2 cellular contexts compared by ENCODE assay signal in the genomic region with DNA sequence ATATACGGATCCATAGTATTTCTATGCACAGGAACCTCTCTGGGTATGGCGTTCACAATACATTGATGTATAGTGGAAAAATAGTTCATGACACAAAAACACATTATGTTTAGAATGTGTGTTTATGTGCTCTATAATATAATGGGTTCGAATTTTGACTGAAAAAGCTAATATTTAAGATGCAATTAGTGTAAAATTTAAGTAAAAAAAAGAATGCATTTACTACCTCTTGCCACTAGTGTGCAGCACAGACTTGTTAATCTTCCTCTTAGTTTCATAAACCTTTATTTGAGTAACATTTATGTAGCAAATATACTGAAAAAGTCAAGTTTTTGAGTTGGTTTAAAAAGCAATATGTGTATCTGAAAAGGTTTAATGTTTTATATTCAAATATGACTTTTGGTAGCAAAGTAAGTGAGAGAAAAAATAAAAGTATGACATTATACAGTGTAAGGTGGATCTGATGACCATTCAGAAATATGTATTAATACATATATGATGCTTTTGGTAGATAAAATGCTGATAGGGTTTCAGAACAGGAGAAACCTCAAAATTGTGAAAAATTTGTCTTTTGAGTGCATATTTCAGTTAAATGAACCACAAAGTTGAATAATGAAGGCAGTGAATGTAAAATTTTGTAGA.
TF ChIP-seq lines count a peak whose summit lies in the region.

No MANE protein-coding gene starts in this region.

TF ChIP-seq in HCT116, 20 proteins besides CTCF, POLR2A, EP300 and RAD21:
- TF ChIP-seq SRF (IDR thresholded peaks at IDR 0.05; ENCODE audit: low read depth) (no peak), JUND (IDR thresholded peaks at IDR 0.05) (no peak), CBX3 (IDR thresholded peaks at IDR 0.05; ENCODE audit: low read depth) (no peak), EZH2 (IDR thresholded peaks at IDR 0.05) (no peak), YY1 (IDR thresholded peaks at IDR 0.05; ENCODE audit: extremely low read depth, insufficient replicate concordance, low read depth, low read length) (no peak), POLR2AphosphoS5 (IDR thresholded peaks at IDR 0.05; ENCODE audit: low read depth, low read length) (no peak), EZH2phosphoT487 (IDR thresholded peaks at IDR 0.05; ENCODE audit: borderline replicate concordance) (no peak), SP1 (IDR thresholded peaks at IDR 0.05; ENCODE audit: low read depth) (no peak), ZNF274 (IDR thresholded peaks at IDR 0.05; ENCODE audit: low read depth, low read length) (no peak), TCF7L2 (IDR thresholded peaks at IDR 0.05; ENCODE audit: borderline replicate concordance, extremely low read depth, insufficient read depth, insufficient read length) (no peak), SIN3A (IDR thresholded peaks at IDR 0.05; ENCODE audit: low read depth) (no peak), ZFX (IDR thresholded peaks at IDR 0.05) (no peak), EGR1 (IDR thresholded peaks at IDR 0.05; ENCODE audit: low read depth) (no peak), CEBPB (IDR thresholded peaks at IDR 0.05; ENCODE audit: low read depth) (no peak), ELF1 (IDR thresholded peaks at IDR 0.05; ENCODE audit: borderline replicate concordance, low read depth) (no peak), FOSL1 (IDR thresholded peaks at IDR 0.05; ENCODE audit: low read depth) (no peak)
- TF ChIP-seq, protein P1, sequence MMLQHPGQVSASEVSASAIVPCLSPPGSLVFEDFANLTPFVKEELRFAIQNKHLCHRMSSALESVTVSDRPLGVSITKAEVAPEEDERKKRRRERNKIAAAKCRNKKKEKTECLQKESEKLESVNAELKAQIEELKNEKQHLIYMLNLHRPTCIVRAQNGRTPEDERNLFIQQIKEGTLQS (IDR thresholded peaks at IDR 0.05): no peak
- TF ChIP-seq, protein P2, sequence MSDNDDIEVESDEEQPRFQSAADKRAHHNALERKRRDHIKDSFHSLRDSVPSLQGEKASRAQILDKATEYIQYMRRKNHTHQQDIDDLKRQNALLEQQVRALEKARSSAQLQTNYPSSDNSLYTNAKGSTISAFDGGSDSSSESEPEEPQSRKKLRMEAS (IDR thresholded peaks at IDR 0.05): no peak
- TF ChIP-seq, protein P3, sequence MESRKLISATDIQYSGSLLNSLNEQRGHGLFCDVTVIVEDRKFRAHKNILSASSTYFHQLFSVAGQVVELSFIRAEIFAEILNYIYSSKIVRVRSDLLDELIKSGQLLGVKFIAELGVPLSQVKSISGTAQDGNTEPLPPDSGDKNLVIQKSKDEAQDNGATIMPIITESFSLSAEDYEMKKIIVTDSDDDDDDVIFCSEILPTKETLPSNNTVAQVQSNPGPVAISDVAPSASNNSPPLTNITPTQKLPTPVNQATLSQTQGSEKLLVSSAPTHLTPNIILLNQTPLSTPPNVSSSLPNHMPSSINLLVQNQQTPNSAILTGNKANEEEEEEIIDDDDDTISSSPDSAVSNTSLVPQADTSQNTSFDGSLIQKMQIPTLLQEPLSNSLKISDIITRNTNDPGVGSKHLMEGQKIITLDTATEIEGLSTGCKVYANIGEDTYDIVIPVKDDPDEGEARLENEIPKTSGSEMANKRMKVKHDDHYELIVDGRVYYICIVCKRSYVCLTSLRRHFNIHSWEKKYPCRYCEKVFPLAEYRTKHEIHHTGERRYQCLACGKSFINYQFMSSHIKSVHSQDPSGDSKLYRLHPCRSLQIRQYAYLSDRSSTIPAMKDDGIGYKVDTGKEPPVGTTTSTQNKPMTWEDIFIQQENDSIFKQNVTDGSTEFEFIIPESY (IDR thresholded peaks at IDR 0.05; ENCODE audit: extremely low read depth, insufficient replicate concordance, low read length): no peak
- TF ChIP-seq, protein P4, sequence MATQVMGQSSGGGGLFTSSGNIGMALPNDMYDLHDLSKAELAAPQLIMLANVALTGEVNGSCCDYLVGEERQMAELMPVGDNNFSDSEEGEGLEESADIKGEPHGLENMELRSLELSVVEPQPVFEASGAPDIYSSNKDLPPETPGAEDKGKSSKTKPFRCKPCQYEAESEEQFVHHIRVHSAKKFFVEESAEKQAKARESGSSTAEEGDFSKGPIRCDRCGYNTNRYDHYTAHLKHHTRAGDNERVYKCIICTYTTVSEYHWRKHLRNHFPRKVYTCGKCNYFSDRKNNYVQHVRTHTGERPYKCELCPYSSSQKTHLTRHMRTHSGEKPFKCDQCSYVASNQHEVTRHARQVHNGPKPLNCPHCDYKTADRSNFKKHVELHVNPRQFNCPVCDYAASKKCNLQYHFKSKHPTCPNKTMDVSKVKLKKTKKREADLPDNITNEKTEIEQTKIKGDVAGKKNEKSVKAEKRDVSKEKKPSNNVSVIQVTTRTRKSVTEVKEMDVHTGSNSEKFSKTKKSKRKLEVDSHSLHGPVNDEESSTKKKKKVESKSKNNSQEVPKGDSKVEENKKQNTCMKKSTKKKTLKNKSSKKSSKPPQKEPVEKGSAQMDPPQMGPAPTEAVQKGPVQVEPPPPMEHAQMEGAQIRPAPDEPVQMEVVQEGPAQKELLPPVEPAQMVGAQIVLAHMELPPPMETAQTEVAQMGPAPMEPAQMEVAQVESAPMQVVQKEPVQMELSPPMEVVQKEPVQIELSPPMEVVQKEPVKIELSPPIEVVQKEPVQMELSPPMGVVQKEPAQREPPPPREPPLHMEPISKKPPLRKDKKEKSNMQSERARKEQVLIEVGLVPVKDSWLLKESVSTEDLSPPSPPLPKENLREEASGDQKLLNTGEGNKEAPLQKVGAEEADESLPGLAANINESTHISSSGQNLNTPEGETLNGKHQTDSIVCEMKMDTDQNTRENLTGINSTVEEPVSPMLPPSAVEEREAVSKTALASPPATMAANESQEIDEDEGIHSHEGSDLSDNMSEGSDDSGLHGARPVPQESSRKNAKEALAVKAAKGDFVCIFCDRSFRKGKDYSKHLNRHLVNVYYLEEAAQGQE (IDR thresholded peaks at IDR 0.05; ENCODE audit: low read depth): no peak
TF ChIP-seq in HCT116: peak in this region for 0.

TF ChIP-seq in endothelial cell of umbilical vein, 7 proteins besides CTCF, POLR2A, EP300 and RAD21:
- TF ChIP-seq JUN (IDR thresholded peaks at IDR 0.05; ENCODE audit: borderline replicate concordance, insufficient read depth, insufficient read length, low read depth): no peak
